10 cellular contexts compared by ENCODE assay signal in the genomic region with DNA sequence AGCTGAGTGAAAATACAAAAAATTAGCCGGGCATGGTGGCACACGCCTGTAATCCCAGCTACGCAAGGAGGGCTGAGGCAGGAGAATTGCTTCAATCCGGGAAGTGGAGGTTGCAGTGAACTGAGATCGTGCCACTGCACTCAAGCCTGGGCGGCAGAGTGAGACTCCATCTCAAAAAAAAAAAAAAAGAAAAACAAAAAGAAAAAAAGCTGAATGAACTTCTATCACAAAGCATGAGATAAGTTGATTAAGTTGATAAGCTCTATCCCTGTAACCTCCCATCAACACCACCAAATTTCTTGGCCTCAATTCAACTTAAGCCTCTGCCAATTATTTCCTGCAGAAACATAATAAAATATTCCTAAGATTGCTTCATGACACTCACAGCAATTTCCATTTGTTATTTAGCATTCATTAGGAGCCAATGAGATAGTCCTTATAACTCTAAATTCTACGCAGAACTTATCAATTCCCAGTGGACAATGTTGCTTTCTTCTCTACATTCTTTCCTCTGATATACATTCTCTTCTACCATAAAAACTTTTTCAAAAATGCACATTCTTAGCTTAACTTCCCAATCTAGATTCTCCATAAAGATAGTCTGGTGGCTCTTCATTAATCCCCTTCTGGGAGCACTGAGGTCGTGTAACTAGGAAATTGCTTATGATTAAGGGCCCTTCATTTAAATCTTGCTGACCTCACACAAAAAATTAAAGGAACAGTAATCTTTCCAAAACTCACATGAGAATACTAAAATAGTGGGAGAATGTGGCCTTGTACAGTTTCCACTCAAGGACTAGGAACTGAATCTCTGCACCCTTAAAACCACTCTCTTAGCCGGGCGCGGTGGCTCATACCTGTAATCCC. TPM values are rescaled to one million over a fixed set of nuclear protein-coding genes. Genes with fewer than 3 reads are reported as not detected.
DNase-seq lines count a peak whose midpoint lies in the region; ATAC-seq and TF ChIP-seq lines count a peak whose summit lies in the region.
"Had no signal": no experiment of that assay in that cellular context is flagged by ENCODE, and none has a peak within 500 bp of the region (broad histone marks: within the 10 kb centered on the region; RNA-seq: fewer than 3 reads in every experiment).

No MANE protein-coding gene starts in this region.

- TF ChIP-seq CTCF in SK-N-SH (IDR thresholded peaks at IDR 0.05) = no peak
- no peak for TF ChIP-seq CTCF in fibroblast of lung (conservative IDR thresholded peaks at IDR 0.05 in 1 of 2, IDR thresholded peaks at IDR 0.05 in 1 of 2; ENCODE audit: low read depth in 1 of 2, low read length in 2 of 2)
- TF ChIP-seq CTCF in tibial nerve (IDR thresholded peaks at IDR 0.05) = no peak
- TF ChIP-seq CTCF in endothelial cell (IDR thresholded peaks at IDR 0.05; ENCODE audit: unreplicated experiment) = no peak

- no peaks in the 10 kb centered on the region for H3K9me2 ChIP-seq in SK-N-SH

- no peaks in the 10 kb centered on the region for H3K27me3 ChIP-seq in SK-N-SH (ENCODE audit: insufficient read depth)
- no peaks in the 10 kb centered on the region for H3K27me3 ChIP-seq in fibroblast of lung (ENCODE audit: control insufficient read depth, insufficient read depth, low read length)
- H3K27me3 ChIP-seq in tibial nerve = no peaks in the 10 kb centered on the region

- H2AFZ ChIP-seq in SK-N-SH (ENCODE audit: low read depth) = no peak overlapping the region
- no peak overlapping the region for H2AFZ ChIP-seq in fibroblast of lung (ENCODE audit: low read length)

- H3K9me3 Mint-ChIP-seq in activated CD4-positive, alpha-beta T cell treated with anti-CD3 and anti-CD28 coated beads for 36 hours (ENCODE audit: low read depth) = no peaks in the 10 kb centered on the region
- H3K9me3 Mint-ChIP-seq in stimulated activated memory B cell treated with anti-CD40 and anti-IgM and Interleukin-4, amounts not matched to agents 10 μg/mL and 1 μg/mL and 100 μg/mL, for 72 hours = no peaks in the 10 kb centered on the region
- no peaks in the 10 kb centered on the region for H3K9me3 Mint-ChIP-seq in endothelial cell (ENCODE audit: unreplicated experiment)

- no peak for TF ChIP-seq RAD21 in SK-N-SH (IDR thresholded peaks at IDR 0.05; ENCODE audit: low read length)

- H3K4me3 Mint-ChIP-seq in activated CD4-positive, alpha-beta T cell treated with anti-CD3 and anti-CD28 coated beads for 36 hours = peak overlapping the region; percentile 11
- peak overlapping the region; percentile 5 for H3K4me3 Mint-ChIP-seq in stimulated activated memory B cell treated with anti-CD40 and anti-IgM and Interleukin-4, amounts not matched to agents 10 μg/mL and 1 μg/mL and 100 μg/mL, for 72 hours
- H3K4me3 Mint-ChIP-seq in endothelial cell (ENCODE audit: unreplicated experiment) = no peak overlapping the region

- no peak for ATAC-seq in activated CD4-positive, alpha-beta T cell treated with anti-CD3 and anti-CD28 coated beads for 36 hours
- no peak for ATAC-seq in stimulated activated memory B cell treated with anti-CD40 and anti-IgM and Interleukin-4, amounts not matched to agents 10 μg/mL and 1 μg/mL and 100 μg/mL, for 72 hours

- H3K4me1 ChIP-seq in SK-N-SH (ENCODE audit: control insufficient read depth in 1 of 2, insufficient read depth in 2 of 2, low read depth in 1 of 2, low read length in 1 of 2) (peaks cover 3 to 31% of the 10 kb centered on the region in 2 experiments; a peak in 2 of 4 replicates), fibroblast of lung (ENCODE audit: control insufficient read depth, extremely low read depth, insufficient read depth, low read length) (peaks cover 5% of the 10 kb centered on the region), tibial nerve (peaks cover 0 to 64% (median 28%) of the 10 kb centered on the region in 4 donors)

- TF ChIP-seq EP300 in SK-N-SH (IDR thresholded peaks at IDR 0.05; ENCODE audit: borderline replicate concordance in 1 of 2, low read depth in 1 of 2, low read length in 1 of 2) = no peak
- TF ChIP-seq EP300 in tibial nerve (IDR thresholded peaks at IDR 0.05) = no peak

- H3K27ac ChIP-seq in SK-N-SH (ENCODE audit: low read depth in 2 of 2, low read length in 1 of 2) (peak overlapping the region in 1 of 2 experiments; percentile 6; a peak in 1 of 4 replicates), fibroblast of lung (ENCODE audit: insufficient read depth, low read length) (no peak overlapping the region), tibial nerve (peak overlapping the region in 2 of 4 donors; percentile 8 to 15)

- no peak overlapping the region for H3K9ac ChIP-seq in SK-N-SH
- H3K9ac ChIP-seq in fibroblast of lung (ENCODE audit: insufficient read depth, low read length) = no peak overlapping the region

- peaks cover 9% of the 10 kb centered on the region for H3F3A ChIP-seq in SK-N-SH (replicated peaks; ENCODE audit: insufficient read depth)

- H3K4me3 ChIP-seq in SK-N-SH (ENCODE audit: low read depth in 2 of 2, low read length in 1 of 2) (no peak overlapping the region), fibroblast of lung (replicated peaks in 1 of 4; ENCODE audit: control extremely low read depth in 1 of 4, insufficient read depth in 1 of 4, low read depth in 3 of 4, low read length in 4 of 4) (peak overlapping the region in 1 of 4 experiments; percentile 6), tibial nerve (no peak overlapping the region)

- H3K36me3 ChIP-seq in SK-N-SH (replicated peaks in 1 of 2; ENCODE audit: control insufficient read depth in 1 of 2, insufficient read depth in 2 of 2, low read length in 1 of 2) (no peaks in the 10 kb centered on the region), fibroblast of lung (ENCODE audit: control insufficient read depth, insufficient read depth, low read length) (no peaks in the 10 kb centered on the region), tibial nerve (peaks cover 0 to 10% (median 0%) of the 10 kb centered on the region in 3 donors)

- no peak for DNase-seq in activated CD4-positive, alpha-beta T cell treated with anti-CD3 and anti-CD28 coated beads for 36 hours
- no peak for DNase-seq in activated CD4-positive, alpha-beta T cell treated with anti-CD3 and anti-CD28 coated beads, Interleukin-2, amount 50 U/mL, for 48 hours
- DNase-seq in SK-N-SH (no peak), fibroblast of lung (ENCODE audit: low read depth in 2 of 2) (no peak), tibial nerve (ENCODE audit: low spot score in 2 of 2) (no peak), NCI-H524 (lab: John Stamatoyannopoulos, UW) (no peak), endothelial cell (ENCODE audit: low spot score) (no peak)
- DNase-seq: islet precursor cell, NCI-H345 had no signal

- no peaks in the 10 kb centered on the region for H3K9me3 ChIP-seq in SK-N-SH
- no peaks in the 10 kb centered on the region for H3K9me3 ChIP-seq in fibroblast of lung (ENCODE audit: control insufficient read depth, insufficient read depth, low read depth, low read length)
- H3K9me3 ChIP-seq in tibial nerve = no peaks in the 10 kb centered on the region

- H3K36me3 Mint-ChIP-seq in activated CD4-positive, alpha-beta T cell treated with anti-CD3 and anti-CD28 coated beads for 36 hours (ENCODE audit: low read depth) = peaks cover 7% of the 10 kb centered on the region
- H3K36me3 Mint-ChIP-seq in stimulated activated memory B cell treated with anti-CD40 and anti-IgM and Interleukin-4, amounts not matched to agents 10 μg/mL and 1 μg/mL and 100 μg/mL, for 72 hours = peaks cover 14% of the 10 kb centered on the region
- no peaks in the 10 kb centered on the region for H3K36me3 Mint-ChIP-seq in endothelial cell (ENCODE audit: low read depth, unreplicated experiment)

- no peak for TF ChIP-seq POLR2A in tibial nerve (IDR thresholded peaks at IDR 0.05)

- WGBS in SK-N-SH (ENCODE audit: low lambda C conversion rate) = 85% methylated on average over 11 of the region's 11 CpGs
- 59% methylated on average over 11 of the region's 11 CpGs for WGBS in tibial nerve, 2 donors

- POLR2A ChIA-PET in activated CD4-positive, alpha-beta T cell treated with anti-CD3 and anti-CD28 coated beads for 36 hours (lab: Charles Lee) = interaction anchor here (0.7 kb wide), 3 partner anchors 10 to 52 kb away, joined by 3 to 6 read pairs (median 5); no protein-coding TSS in a partner anchor
- POLR2A ChIA-PET in SK-N-SH (lab: Yijun Ruan, JAX) = no interaction called here

- peaks cover 46% of the 10 kb centered on the region for H3K4me1 Mint-ChIP-seq in activated CD4-positive, alpha-beta T cell treated with anti-CD3 and anti-CD28 coated beads for 36 hours
- peaks cover 42% of the 10 kb centered on the region for H3K4me1 Mint-ChIP-seq in stimulated activated memory B cell treated with anti-CD40 and anti-IgM and Interleukin-4, amounts not matched to agents 10 μg/mL and 1 μg/mL and 100 μg/mL, for 72 hours
- peaks cover 17% of the 10 kb centered on the region for H3K4me1 Mint-ChIP-seq in endothelial cell (ENCODE audit: unreplicated experiment)

- no peaks in the 10 kb centered on the region for H3K27me3 Mint-ChIP-seq in activated CD4-positive, alpha-beta T cell treated with anti-CD3 and anti-CD28 coated beads for 36 hours
- no peaks in the 10 kb centered on the region for H3K27me3 Mint-ChIP-seq in stimulated activated memory B cell treated with anti-CD40 and anti-IgM and Interleukin-4, amounts not matched to agents 10 μg/mL and 1 μg/mL and 100 μg/mL, for 72 hours
- peaks cover 3% of the 10 kb centered on the region for H3K27me3 Mint-ChIP-seq in endothelial cell (ENCODE audit: unreplicated experiment)

- H4K20me1 ChIP-seq in SK-N-SH (ENCODE audit: insufficient read depth) (peaks cover 43% of the 10 kb centered on the region), fibroblast of lung (ENCODE audit: control insufficient read depth, extremely low read depth, insufficient read depth, low read length) (no peaks in the 10 kb centered on the region)

- H3K4me2 ChIP-seq in SK-N-SH (peak overlapping the region; percentile 53), fibroblast of lung (ENCODE audit: extremely low read depth, insufficient read depth, low read length) (peak overlapping the region; percentile 54)

- H3K27ac Mint-ChIP-seq in activated CD4-positive, alpha-beta T cell treated with anti-CD3 and anti-CD28 coated beads for 36 hours = peak overlapping the region; percentile 4
- H3K27ac Mint-ChIP-seq in stimulated activated memory B cell treated with anti-CD40 and anti-IgM and Interleukin-4, amounts not matched to agents 10 μg/mL and 1 μg/mL and 100 μg/mL, for 72 hours = no peak overlapping the region
- no peak overlapping the region for H3K27ac Mint-ChIP-seq in endothelial cell (ENCODE audit: unreplicated experiment)

- intact Hi-C loops in activated CD4-positive, alpha-beta T cell treated with anti-CD3 and anti-CD28 coated beads for 36 hours (cut with DNase I, micrococcal nuclease) = loop anchor here in 1 of 2 experiments (5.0 kb wide), 1 partner anchor 34 kb away; no protein-coding TSS in a partner anchor

- CTCF ChIA-PET in activated CD4-positive, alpha-beta T cell treated with anti-CD3 and anti-CD28 coated beads for 36 hours (lab: Charles Lee) = interaction anchor here (0.6 to 0.9 kb wide), 3 partner anchors 16 to 182 kb away, joined by 3 to 6 read pairs (median 4); no protein-coding TSS in a partner anchor
- CTCF ChIA-PET in SK-N-SH (lab: Yijun Ruan, JAX) = interaction anchor here (1.3 to 2.0 kb wide), 2 partner anchors 25 to 27 kb away, joined by 3 to 8 read pairs; a partner anchor contains a TSS

- H3K79me2 ChIP-seq in SK-N-SH (ENCODE audit: insufficient read depth) = peaks cover 77% of the 10 kb centered on the region
- H3K79me2 ChIP-seq in fibroblast of lung (ENCODE audit: control insufficient read depth, insufficient read depth, low read length) = peaks cover 63% of the 10 kb centered on the region

RNA-seq across cellular contexts. Expression of a gene that starts 2.9 kb away (rescaled TPM):
- total RNA-seq in activated CD4-positive, alpha-beta T cell treated with anti-CD3 and anti-CD28 coated beads for 36 hours = 10 to 100 TPM; 24.8 to 26.4 TPM
- polyA plus RNA-seq in SK-N-SH (2012; rRNA removed) (10.0 and 10.4 TPM in 2 replicates), fibroblast of lung (8.3 and 13.9 TPM in 2 replicates)
- polyA plus RNA-seq in SK-N-SH (2012; cell fraction: cytosol; rRNA removed) = 5.6 and 6.9 TPM in 2 replicates
- polyA plus RNA-seq in SK-N-SH (2012; cell fraction: nucleus; rRNA removed) = 9.9 and 11.9 TPM in 2 replicates
- total RNA-seq in fibroblast of lung (16.4 and 23.3 TPM in 2 replicates), tibial nerve (10 to 100 TPM; 31.0 to 43.7 (median 35.8) TPM), endothelial cell (ENCODE audit: unreplicated experiment) (36.9 TPM)
- 10.7 and 13.3 TPM in 2 replicates for polyA plus RNA-seq in fibroblast of lung (2012)
- 36.7 and 44.4 TPM in 2 replicates for polyA minus RNA-seq in fibroblast of lung (ENCODE audit: low replicate concordance)

RNA-seq across cellular contexts. Expression of a gene that starts 26.1 kb away (rescaled TPM):
- 1 to 10 TPM; 2.3 to 2.7 TPM for total RNA-seq in activated CD4-positive, alpha-beta T cell treated with anti-CD3 and anti-CD28 coated beads for 36 hours
- polyA plus RNA-seq in SK-N-SH (2012; rRNA removed) = 2.4 and 3.3 TPM in 2 replicates
- 2.7 and 3.3 TPM in 2 replicates for polyA plus RNA-seq in SK-N-SH (2012; cell fraction: cytosol; rRNA removed)
- 1.5 and 2.3 TPM in 2 replicates for polyA plus RNA-seq in SK-N-SH (2012; cell fraction: nucleus; rRNA removed)
- total RNA-seq in fibroblast of lung = 6.4 and 7.6 TPM in 2 replicates
- 4.9 TPM in 2 replicates for polyA plus RNA-seq in fibroblast of lung
- polyA plus RNA-seq in fibroblast of lung (2012) = 3.3 and 4.0 TPM in 2 replicates
- polyA minus RNA-seq in fibroblast of lung (ENCODE audit: low replicate concordance) = 2.6 and 4.1 TPM in 2 replicates
- total RNA-seq in tibial nerve = 1 to 10 TPM in 3 of 4 donors, under 1 TPM in 1; 0.59 to 5.2 (median 2.6) TPM
- 6.1 TPM for total RNA-seq in endothelial cell (ENCODE audit: unreplicated experiment)

RNA-seq across cellular contexts. Expression of a gene that starts 26.4 kb away (rescaled TPM):
- 10 to 100 TPM; 39.4 to 56.4 TPM for total RNA-seq in activated CD4-positive, alpha-beta T cell treated with anti-CD3 and anti-CD28 coated beads for 36 hours
- polyA plus RNA-seq in SK-N-SH (2012; rRNA removed) (39.4 and 52.8 TPM in 2 replicates), fibroblast of lung (42.0 and 44.9 TPM in 2 replicates)
- polyA plus RNA-seq in SK-N-SH (2012; cell fraction: cytosol; rRNA removed) = 28.1 and 34.1 TPM in 2 replicates
- polyA plus RNA-seq in SK-N-SH (2012; cell fraction: nucleus; rRNA removed) = 65.1 and 87.3 TPM in 2 replicates
- total RNA-seq in fibroblast of lung (50.3 and 67.4 TPM in 2 replicates), tibial nerve (100 to 1,000 TPM; 113 to 203 (median 139) TPM), endothelial cell (ENCODE audit: unreplicated experiment) (85.6 TPM)
- polyA plus RNA-seq in fibroblast of lung (2012) = 41.4 and 43.9 TPM in 2 replicates
- polyA minus RNA-seq in fibroblast of lung (ENCODE audit: low replicate concordance) = 219 and 268 TPM in 2 replicates
